Comparison of ENCODE assay signal across 8 cellular contexts in the genomic region with DNA sequence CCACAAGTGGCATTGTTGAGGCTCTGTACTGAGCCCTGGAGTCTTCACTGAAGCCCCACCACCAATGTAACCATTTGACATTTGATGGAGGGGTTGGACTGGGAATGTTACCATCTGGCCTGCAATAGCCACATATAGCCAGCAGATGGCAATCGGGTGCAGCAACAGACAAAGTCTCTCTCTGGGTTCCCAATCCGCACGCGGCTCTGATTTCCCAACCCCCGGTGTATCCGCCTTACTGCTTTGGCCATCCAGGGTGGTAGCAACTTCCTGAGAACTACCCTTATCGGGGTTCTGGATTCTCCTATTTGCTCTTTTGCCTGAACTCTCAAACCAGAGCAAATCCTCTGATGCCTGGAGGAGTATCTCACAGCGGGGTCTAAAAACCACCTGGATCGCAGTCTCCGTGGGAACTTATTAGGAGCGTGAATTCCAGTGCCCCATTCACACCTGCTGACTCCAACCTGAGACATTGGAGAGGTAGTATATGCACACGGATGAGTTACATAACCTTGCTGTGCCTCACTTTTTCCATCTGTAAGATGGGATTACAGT. TPM values are rescaled to one million over a fixed set of nuclear protein-coding genes. Genes with fewer than 3 reads are reported as not detected.
DNase-seq lines count a peak whose midpoint lies in the region; ATAC-seq and TF ChIP-seq lines count a peak whose summit lies in the region.

No MANE protein-coding gene starts in this region.

- H3K36me3 ChIP-seq in PC-9 (ENCODE audit: low read depth) (no peaks in the 10 kb centered on the region), neuron (ENCODE audit: insufficient read depth, low read length) (no peaks in the 10 kb centered on the region)

- DNase-seq in DMS 273 treated with DMSO at 0.1 percent for 48 hours (lab: John Stamatoyannopoulos, UW) (peak; percentile 20), KG1 (lab: John Stamatoyannopoulos, UW) (peak; percentile 16), PC-9 (peak; percentile 72 to 92), activated T-helper 1 cell treated with Interleukin-2 at 50 U/mL for 16 hours (ENCODE audit: low read depth) (peak; percentile 45), fibroblast of the conjunctiva (ENCODE audit: low read depth) (peak; percentile 49), stromal cell of bone marrow (ENCODE audit: low read depth) (peak; percentile 61)

- no peak overlapping the region for H2AFZ ChIP-seq in PC-9
- H2AFZ ChIP-seq in neuron (ENCODE audit: low read depth, low read length) = peak overlapping the region; percentile 31

- no peak overlapping the region for H3K27ac ChIP-seq in PC-9

- H3K9me3 ChIP-seq in PC-9 (ENCODE audit: insufficient read depth, low read depth) = no peaks in the 10 kb centered on the region
- no peaks in the 10 kb centered on the region for H3K9me3 ChIP-seq in neuron (ENCODE audit: low read length)

- H3K4me1 ChIP-seq in PC-9 (replicated peaks; ENCODE audit: insufficient read depth) = no peaks in the 10 kb centered on the region
- peaks cover 3% of the 10 kb centered on the region for H3K4me1 ChIP-seq in neuron (ENCODE audit: insufficient read depth, low read length)

- ATAC-seq in GM19397 (IDR thresholded peaks at IDR 0.05; ENCODE audit: unreplicated experiment) = no peak

- H3K4me3 ChIP-seq in PC-9 = no peak overlapping the region
- H3K4me3 ChIP-seq in neuron (ENCODE audit: low read length) = no peak overlapping the region

- H3F3A ChIP-seq in PC-9 (ENCODE audit: insufficient read depth, low read depth) = no peaks in the 10 kb centered on the region; the same call in 1 of the 2 replicates

- peak; percentile 100 for TF ChIP-seq CTCF in PC-9 (conservative IDR thresholded peaks at IDR 0.05)

- no peaks in the 10 kb centered on the region for H3K9me2 ChIP-seq in PC-9 (ENCODE audit: insufficient read depth)

- CTCF ChIA-PET in PC-9 (lab: Charles Lee) = no interaction called here

- POLR2A ChIA-PET in PC-9 (lab: Charles Lee; ENCODE audit: unreplicated experiment) = interaction anchor here (0.7 kb wide), 1 partner anchor 105 kb away, joined by 3 read pairs; no protein-coding TSS in a partner anchor

- no peaks in the 10 kb centered on the region for H4K20me1 ChIP-seq in PC-9 (ENCODE audit: insufficient read depth)

- no TSS peak for BruUV-seq in PC-9 (replicated peaks; lab: Mats Ljungman, UMichigan)

- H3K27me3 ChIP-seq in PC-9 (ENCODE audit: insufficient read depth, low read depth) (no peaks in the 10 kb centered on the region), neuron (ENCODE audit: insufficient read depth, low read length) (peaks cover 10% of the 10 kb centered on the region)

- intact Hi-C loops in PC-9 (cut with micrococcal nuclease; ENCODE audit: unreplicated experiment) = loop anchor here (1.0 to 5.0 kb wide), 6 partner anchors 117 to 545 kb away; no protein-coding TSS in a partner anchor

- no peaks in the 10 kb centered on the region for H3K79me2 ChIP-seq in PC-9 (ENCODE audit: low read depth)

- H3K4me2 ChIP-seq in PC-9 = peak overlapping the region; percentile 21; the same call in 1 of the 2 replicates

RNA-seq across cellular contexts. Expression of a gene that starts 14.2 kb away (rescaled TPM):
- not detected in 2 replicates for total RNA-seq in PC-9 (2021)

RNA-seq across cellular contexts. Expression of a gene that starts 59.7 kb away (rescaled TPM):
- 150 and 179 TPM in 2 replicates for total RNA-seq in PC-9 (2021)

Comparison
In these comparisons a context has a peak if more than half of its experiments do, and no peak if none do; other contexts are left out.
1. DNase-seq: peak in every context shown above with its lines; median percentile 82 in PC-9; 61 in stromal cell of bone marrow; 49 in fibroblast of the conjunctiva; 45 in activated T-helper 1 cell treated with Interleukin-2 at 50 U/mL for 16 hours; 20 in DMS 273 treated with DMSO at 0.1 percent for 48 hours; 16 in KG1.